Comparison of ENCODE assay signal across 8 cellular contexts in genomic region chr4:17614416-17615299, GRCh38. TPM values are rescaled to one million over a fixed set of nuclear protein-coding genes. Genes with fewer than 3 reads are reported as not detected.
DNase-seq lines count a peak whose midpoint lies in the region; ATAC-seq and TF ChIP-seq lines count a peak whose summit lies in the region.

TSS of gene MED28 (plus strand) at chr4:17614641. CDS start at chr4:17614655, 14 bp downstream.

- H3K4me1 ChIP-seq in muscle layer of colon (ENCODE audit: insufficient read depth, low read length), result peaks cover 36% of the 10 kb centered on the region

- peak within 1 kb of the TSS; percentile 99 for H3K27ac Mint-ChIP-seq in activated T-cell treated with anti-CD3 and anti-CD28 coated beads, Interleukin-2, amount 50 U/mL, for 24 hours

- peak within 1 kb of the TSS; percentile 97 for H3K4me3 Mint-ChIP-seq in activated T-cell treated with anti-CD3 and anti-CD28 coated beads, Interleukin-2, amount 50 U/mL, for 24 hours

- no peak for TF ChIP-seq RAD21 in Ishikawa (IDR thresholded peaks at IDR 0.05; ENCODE audit: low read depth)

- peaks cover 20% of the 10 kb centered on the region for H3K36me3 ChIP-seq in muscle layer of colon (ENCODE audit: insufficient read depth, low read length)

- peak; percentile 68 for DNase-seq in DMS153 treated with DMSO at 0.1 percent for 48 hours (lab: John Stamatoyannopoulos, UW; ENCODE audit: unreplicated experiment)
- peak; percentile 94 for DNase-seq in activated T-cell treated with anti-CD3 and anti-CD28 coated beads, Interleukin-2, amount 50 U/mL, for 24 hours
- DNase-seq in stimulated activated CD8-positive, alpha-beta memory T cell treated with anti-CD3 and anti-CD28 coated beads, Interleukin-7, amount 100 ng/mL, for 24 hours (ENCODE audit: low read depth), result peak; percentile 94

- peak within 1 kb of the TSS; percentile 66 to 83 for H3K4me3 ChIP-seq in muscle layer of colon (ENCODE audit: low read depth in 1 of 2, low read length in 2 of 2)

- H3K4me1 Mint-ChIP-seq in activated T-cell treated with anti-CD3 and anti-CD28 coated beads, Interleukin-2, amount 50 U/mL, for 24 hours (ENCODE audit: low read depth), result peaks cover 37% of the 10 kb centered on the region

- TF ChIP-seq EP300 in Ishikawa (IDR thresholded peaks at IDR 0.05; ENCODE audit: borderline replicate concordance), result no peak

- H3K9me3 ChIP-seq in muscle layer of colon (ENCODE audit: low read length), result no peaks in the 10 kb centered on the region

- H3K9ac ChIP-seq in muscle layer of colon (ENCODE audit: low read length), result peak within 1 kb of the TSS; percentile 87

- H3K9me3 Mint-ChIP-seq in activated T-cell treated with anti-CD3 and anti-CD28 coated beads, Interleukin-2, amount 50 U/mL, for 24 hours, result no peaks in the 10 kb centered on the region

- peaks cover 55% of the 10 kb centered on the region for H3K36me3 Mint-ChIP-seq in activated T-cell treated with anti-CD3 and anti-CD28 coated beads, Interleukin-2, amount 50 U/mL, for 24 hours (ENCODE audit: low read depth)

- no peaks in the 10 kb centered on the region for H3K27me3 ChIP-seq in muscle layer of colon (ENCODE audit: control insufficient read depth in 1 of 2, insufficient read depth in 2 of 2, low read length in 2 of 2)

- peak within 1 kb of the TSS; percentile 96 for H3K27ac ChIP-seq in muscle layer of colon (ENCODE audit: low read depth, low read length)

- H3K27me3 Mint-ChIP-seq in activated T-cell treated with anti-CD3 and anti-CD28 coated beads, Interleukin-2, amount 50 U/mL, for 24 hours, result no peaks in the 10 kb centered on the region

- ATAC-seq in GM21576 (IDR thresholded peaks at IDR 0.05; ENCODE audit: unreplicated experiment) (peak; percentile 94), esophagus mucosa (peak; percentile 94)

TF ChIP-seq in Ishikawa, 13 proteins besides CTCF, POLR2A, EP300 and RAD21:
- TF ChIP-seq NFIC (IDR thresholded peaks at IDR 0.05) (no peak; the same call in none of the 2 replicates), TCF12 (IDR thresholded peaks at IDR 0.05; ENCODE audit: low read depth) (no peak), USF1 (IDR thresholded peaks at IDR 0.05) (peak; percentile 99), EGR1 (IDR thresholded peaks at IDR 0.05) (peak; percentile 75), TEAD4 (IDR thresholded peaks at IDR 0.05) (no peak), CEBPB (IDR thresholded peaks at IDR 0.05) (peak; percentile 94), MAX (IDR thresholded peaks at IDR 0.05) (peak; percentile 53), TAF1 (IDR thresholded peaks at IDR 0.05; ENCODE audit: low read depth) (peak; percentile 94), CREB1 (IDR thresholded peaks at IDR 0.05; ENCODE audit: low read depth) (no peak), YY1 (IDR thresholded peaks at IDR 0.05; ENCODE audit: low read depth) (peak; percentile 97), REST (IDR thresholded peaks at IDR 0.05; ENCODE audit: low read depth) (no peak), FOXM1 (IDR thresholded peaks at IDR 0.05; ENCODE audit: borderline replicate concordance, low read depth) (no peak), ZBTB7A (IDR thresholded peaks at IDR 0.05; ENCODE audit: low read depth) (no peak)

TF ChIP-seq in PFSK-1, 5 proteins besides CTCF, POLR2A, EP300 and RAD21:
- TF ChIP-seq FOXP2 (optimal IDR thresholded peaks at IDR 0.05; ENCODE audit: borderline replicate concordance, extremely low read depth, extremely low read length, insufficient read depth) (no peak), TAF1 (IDR thresholded peaks at IDR 0.05; ENCODE audit: borderline replicate concordance, insufficient read depth, low read length) (peak; percentile 95), REST (IDR thresholded peaks at IDR 0.05; ENCODE audit: insufficient read depth in 1 of 2, low read depth in 2 of 2, low read length in 2 of 2) (peak in 1 of 2 experiments; percentile 45; a peak in 2 of 4 replicates), SIN3A (IDR thresholded peaks at IDR 0.05; ENCODE audit: borderline replicate concordance, insufficient read depth, low read length) (peak; percentile 90; the same call in 1 of the 2 replicates), POLR2AphosphoS5 (IDR thresholded peaks at IDR 0.05; ENCODE audit: low read depth, low read length) (peak; percentile 95)

RNA-seq across cellular contexts. Expression of gene MED28, which starts in this region (rescaled TPM):
- 21.0 TPM for polyA plus RNA-seq in PFSK-1 (2012; ENCODE audit: insufficient read length, low read depth)
- total RNA-seq in esophagus mucosa, result 34.4 TPM

Comparison
In these comparisons a context has a peak if more than half of its experiments do, and no peak if none do; other contexts are left out.
1. Peak in every context shown above with its lines: DNase-seq, ATAC-seq, H3K4me3 ChIP-seq and H3K27ac ChIP-seq.